ENCODE assay signal across 1 cellular context in the genomic region with DNA sequence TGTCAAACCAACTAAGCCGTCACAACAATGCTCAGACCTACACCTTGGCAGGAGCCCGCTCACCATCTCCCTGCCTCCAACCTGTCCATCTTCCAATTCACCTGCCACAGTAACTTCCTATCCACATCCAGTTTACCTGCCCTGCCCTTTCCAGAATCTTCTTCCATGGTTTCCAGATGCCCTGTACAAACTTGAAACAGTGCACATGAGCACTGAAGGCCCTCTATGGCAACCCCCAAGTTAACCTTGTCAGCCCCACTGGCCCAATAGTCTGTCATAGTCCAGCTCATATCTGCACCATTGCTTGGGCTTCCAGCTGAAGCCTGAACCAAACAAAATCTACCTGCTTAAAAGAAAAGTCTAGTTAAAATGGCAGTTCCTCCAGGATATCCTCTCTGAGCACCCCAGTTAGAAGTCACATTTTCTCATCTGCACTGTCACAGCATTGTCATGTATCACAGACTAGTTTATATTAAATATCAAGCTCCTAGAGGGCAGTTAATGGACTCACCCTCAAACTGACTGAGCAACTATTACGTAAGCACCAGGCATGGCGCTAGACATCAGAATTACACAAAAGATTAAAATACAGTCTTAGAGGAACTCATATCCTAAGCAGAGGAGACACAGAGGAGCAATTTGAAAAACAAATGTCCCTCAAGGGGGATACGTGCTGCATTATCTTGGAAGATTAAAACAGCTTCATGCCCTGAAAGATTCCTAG.
TF ChIP-seq lines count a peak whose summit lies in the region.

No MANE protein-coding gene starts in this region.

TF ChIP-seq in GM23338, 12 proteins besides CTCF, POLR2A, EP300 and RAD21 (continued from another document):
- TF ChIP-seq, protein P1, sequence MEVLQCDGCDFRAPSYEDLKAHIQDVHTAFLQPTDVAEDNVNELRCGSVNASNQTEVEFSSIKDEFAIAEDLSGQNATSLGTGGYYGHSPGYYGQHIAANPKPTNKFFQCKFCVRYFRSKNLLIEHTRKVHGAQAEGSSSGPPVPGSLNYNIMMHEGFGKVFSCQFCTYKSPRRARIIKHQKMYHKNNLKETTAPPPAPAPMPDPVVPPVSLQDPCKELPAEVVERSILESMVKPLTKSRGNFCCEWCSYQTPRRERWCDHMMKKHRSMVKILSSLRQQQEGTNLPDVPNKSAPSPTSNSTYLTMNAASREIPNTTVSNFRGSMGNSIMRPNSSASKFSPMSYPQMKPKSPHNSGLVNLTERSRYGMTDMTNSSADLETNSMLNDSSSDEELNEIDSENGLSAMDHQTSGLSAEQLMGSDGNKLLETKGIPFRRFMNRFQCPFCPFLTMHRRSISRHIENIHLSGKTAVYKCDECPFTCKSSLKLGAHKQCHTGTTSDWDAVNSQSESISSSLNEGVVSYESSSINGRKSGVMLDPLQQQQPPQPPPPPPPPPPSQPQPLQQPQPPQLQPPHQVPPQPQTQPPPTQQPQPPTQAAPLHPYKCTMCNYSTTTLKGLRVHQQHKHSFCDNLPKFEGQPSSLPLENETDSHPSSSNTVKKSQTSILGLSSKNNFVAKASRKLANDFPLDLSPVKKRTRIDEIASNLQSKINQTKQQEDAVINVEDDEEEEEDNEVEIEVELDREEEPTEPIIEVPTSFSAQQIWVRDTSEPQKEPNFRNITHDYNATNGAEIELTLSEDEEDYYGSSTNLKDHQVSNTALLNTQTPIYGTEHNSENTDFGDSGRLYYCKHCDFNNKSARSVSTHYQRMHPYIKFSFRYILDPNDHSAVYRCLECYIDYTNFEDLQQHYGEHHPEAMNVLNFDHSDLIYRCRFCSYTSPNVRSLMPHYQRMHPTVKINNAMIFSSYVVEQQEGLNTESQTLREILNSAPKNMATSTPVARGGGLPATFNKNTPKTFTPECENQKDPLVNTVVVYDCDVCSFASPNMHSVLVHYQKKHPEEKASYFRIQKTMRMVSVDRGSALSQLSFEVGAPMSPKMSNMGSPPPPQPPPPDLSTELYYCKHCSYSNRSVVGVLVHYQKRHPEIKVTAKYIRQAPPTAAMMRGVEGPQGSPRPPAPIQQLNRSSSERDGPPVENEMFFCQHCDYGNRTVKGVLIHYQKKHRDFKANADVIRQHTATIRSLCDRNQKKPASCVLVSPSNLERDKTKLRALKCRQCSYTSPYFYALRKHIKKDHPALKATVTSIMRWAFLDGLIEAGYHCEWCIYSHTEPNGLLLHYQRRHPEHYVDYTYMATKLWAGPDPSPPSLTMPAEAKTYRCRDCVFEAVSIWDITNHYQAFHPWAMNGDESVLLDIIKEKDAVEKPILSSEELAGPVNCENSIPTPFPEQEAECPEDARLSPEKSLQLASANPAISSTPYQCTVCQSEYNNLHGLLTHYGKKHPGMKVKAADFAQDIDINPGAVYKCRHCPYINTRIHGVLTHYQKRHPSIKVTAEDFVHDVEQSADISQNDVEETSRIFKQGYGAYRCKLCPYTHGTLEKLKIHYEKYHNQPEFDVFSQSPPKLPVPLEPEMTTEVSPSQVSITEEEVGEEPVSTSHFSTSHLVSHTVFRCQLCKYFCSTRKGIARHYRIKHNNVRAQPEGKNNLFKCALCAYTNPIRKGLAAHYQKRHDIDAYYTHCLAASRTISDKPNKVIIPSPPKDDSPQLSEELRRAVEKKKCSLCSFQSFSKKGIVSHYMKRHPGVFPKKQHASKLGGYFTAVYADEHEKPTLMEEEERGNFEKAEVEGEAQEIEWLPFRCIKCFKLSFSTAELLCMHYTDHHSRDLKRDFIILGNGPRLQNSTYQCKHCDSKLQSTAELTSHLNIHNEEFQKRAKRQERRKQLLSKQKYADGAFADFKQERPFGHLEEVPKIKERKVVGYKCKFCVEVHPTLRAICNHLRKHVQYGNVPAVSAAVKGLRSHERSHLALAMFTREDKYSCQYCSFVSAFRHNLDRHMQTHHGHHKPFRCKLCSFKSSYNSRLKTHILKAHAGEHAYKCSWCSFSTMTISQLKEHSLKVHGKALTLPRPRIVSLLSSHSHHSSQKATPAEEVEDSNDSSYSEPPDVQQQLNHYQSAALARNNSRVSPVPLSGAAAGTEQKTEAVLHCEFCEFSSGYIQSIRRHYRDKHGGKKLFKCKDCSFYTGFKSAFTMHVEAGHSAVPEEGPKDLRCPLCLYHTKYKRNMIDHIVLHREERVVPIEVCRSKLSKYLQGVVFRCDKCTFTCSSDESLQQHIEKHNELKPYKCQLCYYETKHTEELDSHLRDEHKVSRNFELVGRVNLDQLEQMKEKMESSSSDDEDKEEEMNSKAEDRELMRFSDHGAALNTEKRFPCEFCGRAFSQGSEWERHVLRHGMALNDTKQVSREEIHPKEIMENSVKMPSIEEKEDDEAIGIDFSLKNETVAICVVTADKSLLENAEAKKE (CRISPR knock-in tag; IDR thresholded peaks at IDR 0.05), result no peak
- TF ChIP-seq, protein P2, sequence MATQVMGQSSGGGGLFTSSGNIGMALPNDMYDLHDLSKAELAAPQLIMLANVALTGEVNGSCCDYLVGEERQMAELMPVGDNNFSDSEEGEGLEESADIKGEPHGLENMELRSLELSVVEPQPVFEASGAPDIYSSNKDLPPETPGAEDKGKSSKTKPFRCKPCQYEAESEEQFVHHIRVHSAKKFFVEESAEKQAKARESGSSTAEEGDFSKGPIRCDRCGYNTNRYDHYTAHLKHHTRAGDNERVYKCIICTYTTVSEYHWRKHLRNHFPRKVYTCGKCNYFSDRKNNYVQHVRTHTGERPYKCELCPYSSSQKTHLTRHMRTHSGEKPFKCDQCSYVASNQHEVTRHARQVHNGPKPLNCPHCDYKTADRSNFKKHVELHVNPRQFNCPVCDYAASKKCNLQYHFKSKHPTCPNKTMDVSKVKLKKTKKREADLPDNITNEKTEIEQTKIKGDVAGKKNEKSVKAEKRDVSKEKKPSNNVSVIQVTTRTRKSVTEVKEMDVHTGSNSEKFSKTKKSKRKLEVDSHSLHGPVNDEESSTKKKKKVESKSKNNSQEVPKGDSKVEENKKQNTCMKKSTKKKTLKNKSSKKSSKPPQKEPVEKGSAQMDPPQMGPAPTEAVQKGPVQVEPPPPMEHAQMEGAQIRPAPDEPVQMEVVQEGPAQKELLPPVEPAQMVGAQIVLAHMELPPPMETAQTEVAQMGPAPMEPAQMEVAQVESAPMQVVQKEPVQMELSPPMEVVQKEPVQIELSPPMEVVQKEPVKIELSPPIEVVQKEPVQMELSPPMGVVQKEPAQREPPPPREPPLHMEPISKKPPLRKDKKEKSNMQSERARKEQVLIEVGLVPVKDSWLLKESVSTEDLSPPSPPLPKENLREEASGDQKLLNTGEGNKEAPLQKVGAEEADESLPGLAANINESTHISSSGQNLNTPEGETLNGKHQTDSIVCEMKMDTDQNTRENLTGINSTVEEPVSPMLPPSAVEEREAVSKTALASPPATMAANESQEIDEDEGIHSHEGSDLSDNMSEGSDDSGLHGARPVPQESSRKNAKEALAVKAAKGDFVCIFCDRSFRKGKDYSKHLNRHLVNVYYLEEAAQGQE (IDR thresholded peaks at IDR 0.05; ENCODE audit: unreplicated experiment), result no peak
- TF ChIP-seq ZNF331 (CRISPR knock-in tag; IDR thresholded peaks at IDR 0.05; ENCODE audit: low read depth), result no peak
